In the genomic region with DNA sequence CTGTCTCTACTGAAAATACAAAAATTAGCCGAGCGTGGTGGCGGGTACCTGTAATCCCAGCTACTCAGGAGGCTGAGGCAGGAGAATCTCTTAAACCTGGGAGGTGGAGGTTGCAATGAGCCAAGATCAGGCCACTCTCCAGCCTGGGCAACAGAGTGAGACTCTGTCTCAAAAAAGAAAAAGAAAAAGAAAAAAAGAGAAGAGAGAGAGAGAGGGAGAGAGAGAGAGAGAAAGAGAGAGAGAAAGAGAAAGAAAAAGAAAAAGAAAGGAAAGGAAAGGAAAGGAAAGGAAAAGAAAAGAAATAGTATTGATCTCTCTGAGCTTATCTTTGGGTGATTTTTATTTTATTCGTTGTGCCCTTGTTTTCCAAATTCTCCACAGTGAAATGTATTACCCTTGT, we compare ENCODE assay signal across 4 cellular contexts. TPM values are rescaled to one million over a fixed set of nuclear protein-coding genes. Genes with fewer than 3 reads are reported as not detected.
"Had no signal": no experiment of that assay in that cellular context is flagged by ENCODE, and none has a peak within 500 bp of the region (broad histone marks: within the 10 kb centered on the region; RNA-seq: fewer than 3 reads in every experiment).

No MANE protein-coding gene starts in this region.

RNA-seq across cellular contexts. Expression of a gene that starts 1.2 kb away (rescaled TPM):
- total RNA-seq: GM23248, H4, HT-29, IMR-90 had no signal
- polyA plus RNA-seq: GM23248, IMR-90 had no signal
